Comparison of ENCODE assay signal across 23 cellular contexts in the genomic region with DNA sequence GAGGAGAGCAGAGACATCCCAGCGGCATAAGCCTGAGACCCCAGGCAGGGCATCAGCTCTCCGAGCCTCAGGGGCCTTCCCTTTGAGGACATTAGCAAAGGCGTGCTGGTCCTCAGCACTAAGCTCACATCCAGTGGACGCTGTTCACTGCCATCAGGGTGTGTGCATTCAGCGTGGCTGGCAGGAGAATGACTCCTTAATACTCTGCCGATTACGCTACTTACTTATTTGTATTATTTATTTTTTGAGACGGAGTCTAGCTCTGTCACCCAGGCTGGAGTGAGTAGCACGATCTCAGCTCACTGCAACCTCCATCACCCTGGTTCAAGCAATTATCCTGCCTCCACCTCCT.
A peak's percentile ranks its signal among the peaks of the same experiment; 100 is the strongest.
DNase-seq lines count a peak whose midpoint lies in the region; ATAC-seq and TF ChIP-seq lines count a peak whose summit lies in the region.
"Had no signal": no experiment of that assay in that cellular context is flagged by ENCODE, and none has a peak within 500 bp of the region (broad histone marks: within the 10 kb centered on the region; RNA-seq: fewer than 3 reads in every experiment).

No MANE protein-coding gene starts in this region.

- no peak for TF ChIP-seq CTCF in brain microvascular endothelial cell (IDR thresholded peaks at IDR 0.05; ENCODE audit: low read depth, low read length, missing control alignments)
- no peak for TF ChIP-seq CTCF in heart left ventricle (IDR thresholded peaks at IDR 0.05)
- TF ChIP-seq CTCF in osteocyte (IDR thresholded peaks at IDR 0.05), result no peak
- no peak for TF ChIP-seq CTCF in transverse colon (IDR thresholded peaks at IDR 0.05)
- no peak for TF ChIP-seq CTCF in MCF 10A (IDR thresholded peaks at IDR 0.05; ENCODE audit: unreplicated experiment)

- in situ Hi-C loops in brain microvascular endothelial cell (cut with HindIII; ENCODE audit: low pct_ligation_motif_present, low sequenced_read_pairs), result no loop called here
- in situ Hi-C loops in transverse colon (cut with MboI; ENCODE audit: low pct_ligation_motif_present in 1 of 4, low pct_unique_long_range_greater_than_20kb in 1 of 4, low sequenced_read_pairs in 3 of 4), result no loop called here

- H3K4me1 Mint-ChIP-seq in osteocyte (ENCODE audit: unreplicated experiment) (peaks cover 51% of the 10 kb centered on the region), MCF 10A (ENCODE audit: insufficient read depth, unreplicated experiment) (no peaks in the 10 kb centered on the region)

- no peak for TF ChIP-seq EP300 in transverse colon (IDR thresholded peaks at IDR 0.05; ENCODE audit: low read depth)

- peaks cover 2% of the 10 kb centered on the region for H3K9me3 Mint-ChIP-seq in osteocyte (ENCODE audit: unreplicated experiment)
- no peaks in the 10 kb centered on the region for H3K9me3 Mint-ChIP-seq in MCF 10A (ENCODE audit: unreplicated experiment)

- H3K27ac ChIP-seq in brain microvascular endothelial cell, result peak overlapping the region; percentile 62
- peak overlapping the region in 11 of 12 donors; percentile 36 to 88 (median 67) for H3K27ac ChIP-seq in heart left ventricle
- H3K27ac ChIP-seq in transverse colon, result peak overlapping the region; percentile 44 to 54 (median 50)

- CTCF ChIA-PET in MCF 10A (lab: Yijun Ruan, JAX), result interaction anchor here (0.9 kb wide), 1 partner anchor 36 kb away, joined by 3 read pairs; no protein-coding TSS in a partner anchor

- H3K36me3 Mint-ChIP-seq in osteocyte (ENCODE audit: unreplicated experiment) (no peaks in the 10 kb centered on the region), MCF 10A (ENCODE audit: insufficient read depth, unreplicated experiment) (no peaks in the 10 kb centered on the region)
- H3K36me3 Mint-ChIP-seq: brain had no signal

- H3K27ac Mint-ChIP-seq in osteocyte (ENCODE audit: unreplicated experiment), result peak overlapping the region; percentile 95
- H3K27ac Mint-ChIP-seq in MCF 10A (ENCODE audit: low read depth, unreplicated experiment), result no peak overlapping the region
- H3K27ac Mint-ChIP-seq: activated CD8-positive, alpha-beta T cell treated with anti-CD3 and anti-CD28 coated beads, Interleukin-2, amount 10 ng/mL, durations not matched to agents 7 days and 5 days; activated naive CD8-positive, alpha-beta T cell; brain; stimulated activated naive CD8-positive, alpha-beta T cell treated with anti-CD3 and anti-CD28 coated beads, Interleukin-15, Interleukin-2, amounts not matched to agents 100 ng/mL and 50 ng/mL, for 24 hours had no signal

- H3K27me3 ChIP-seq in brain microvascular endothelial cell (replicated peaks), result no peaks in the 10 kb centered on the region
- H3K27me3 ChIP-seq in heart left ventricle, result no peaks in the 10 kb centered on the region
- peaks cover 4% of the 10 kb centered on the region for H3K27me3 ChIP-seq in transverse colon

- H3K9me3 ChIP-seq in heart left ventricle, result no peaks in the 10 kb centered on the region
- no peaks in the 10 kb centered on the region for H3K9me3 ChIP-seq in transverse colon

- H3K36me3 ChIP-seq in brain microvascular endothelial cell (replicated peaks) (no peaks in the 10 kb centered on the region), heart left ventricle (no peaks in the 10 kb centered on the region), transverse colon (no peaks in the 10 kb centered on the region)

- BruUV-seq in MCF 10A (replicated peaks; lab: Mats Ljungman, UMichigan), result no TSS peak

- H3K4me1 ChIP-seq in heart left ventricle (peaks cover 0 to 22% (median 3%) of the 10 kb centered on the region in 12 donors), transverse colon (no peaks in the 10 kb centered on the region)

- intact Hi-C loops in heart left ventricle (cut with DNase I) (loop anchor here in 2 of 10 donors (5.0 kb wide), 2 partner anchors 32 to 77 kb away; no protein-coding TSS in a partner anchor), transverse colon (cut with DNase I; ENCODE audit: low total_unique reads) (no loop called here), MCF 10A (cut with micrococcal nuclease) (no loop called here)

- no peak for TF ChIP-seq POLR2A in heart left ventricle (IDR thresholded peaks at IDR 0.05)
- no peak for TF ChIP-seq POLR2A in transverse colon (IDR thresholded peaks at IDR 0.05)

- 63 to 82% (median 75%) methylated on average over 9 of the region's 9 CpGs for WGBS in heart left ventricle, 4 donors
- 82 to 93% methylated on average over 4 to 9 of the region's 9 CpGs for WGBS in transverse colon (ENCODE audit: low coverage in 1 of 2), 2 donors

- H3K4me3 ChIP-seq in brain microvascular endothelial cell (ENCODE audit: low read depth, low read length) (peak overlapping the region; percentile 43), heart left ventricle (peak overlapping the region in 10 of 12 donors; percentile 15 to 50 (median 34)), transverse colon (no peak overlapping the region)

- ATAC-seq in heart left ventricle, result peak in 2 of 4 donors; percentile 41 to 44
- ATAC-seq in HG03196 (IDR thresholded peaks at IDR 0.05; ENCODE audit: unreplicated experiment), result no peak
- ATAC-seq: activated CD8-positive, alpha-beta T cell treated with anti-CD3 and anti-CD28 coated beads, Interleukin-2, amount 10 ng/mL, durations not matched to agents 7 days and 5 days had no signal

- H3K4me3 Mint-ChIP-seq in osteocyte (ENCODE audit: unreplicated experiment) (peak overlapping the region; percentile 59), MCF 10A (ENCODE audit: unreplicated experiment) (no peak overlapping the region)
- H3K4me3 Mint-ChIP-seq: activated CD8-positive, alpha-beta T cell treated with anti-CD3 and anti-CD28 coated beads, Interleukin-2, amount 10 ng/mL, durations not matched to agents 7 days and 5 days; activated naive CD8-positive, alpha-beta T cell; brain; neural crest cell; stimulated activated naive CD8-positive, alpha-beta T cell treated with anti-CD3 and anti-CD28 coated beads, Interleukin-15, Interleukin-2, amounts not matched to agents 100 ng/mL and 50 ng/mL, for 24 hours had no signal

- H3K27me3 Mint-ChIP-seq in osteocyte (ENCODE audit: unreplicated experiment), result no peaks in the 10 kb centered on the region
- H3K27me3 Mint-ChIP-seq in MCF 10A (ENCODE audit: insufficient read depth, unreplicated experiment), result no peaks in the 10 kb centered on the region
- H3K27me3 Mint-ChIP-seq: brain had no signal

- DNase-seq in brain microvascular endothelial cell, result no peak
- peak in 1 of 5 donors; percentile 29 for DNase-seq in heart left ventricle
- no peak for DNase-seq in osteocyte (ENCODE audit: extremely low spot score, unreplicated experiment)
- DNase-seq in transverse colon, result no peak
- no peak for DNase-seq in MCF 10A (ENCODE audit: unreplicated experiment)
- no peak for DNase-seq in NCI-H69 (lab: John Stamatoyannopoulos, UW)
- no peak for DNase-seq in stimulated activated CD4-positive, alpha-beta T cell treated with anti-CD3 and anti-CD28 coated beads, Interleukin-2, amount 100 ng/mL, for 24 hours
- DNase-seq: activated CD8-positive, alpha-beta T cell treated with anti-CD3 and anti-CD28 coated beads, Interleukin-2, amount 10 ng/mL, durations not matched to agents 7 days and 5 days; activated T-cell treated with anti-CD3 and anti-CD28 coated beads, Interleukin-2, amount 50 U/mL, for 48 hours; AML-193; Calu3; H7; KBM-7; NCI-H1092; NCI-H2029 treated with DMSO at 0.1 percent for 48 hours; NCI-H446 treated with DMSO at 0.1 percent for 48 hours; stimulated activated CD4-positive, alpha-beta T cell treated with anti-CD3 and anti-CD28 coated beads, Interleukin-1b, Interleukin-23, amount 100 ng/mL, for 48 hours; T-helper 2 cell had no signal

- POLR2A ChIA-PET in MCF 10A (lab: Yijun Ruan, JAX), result interaction anchor here (0.6 to 0.7 kb wide), 2 partner anchors 239 to 240 kb away, joined by 3 read pairs; no protein-coding TSS in a partner anchor

Comparison
In these comparisons a context has a peak if more than half of its experiments do, and no peak if none do; other contexts are left out.
1. H3K4me3 ChIP-seq: peak in brain microvascular endothelial cell (single experiment) and heart left ventricle (10 of 12); none in transverse colon (0 of 4).
2. Peak in every context shown above with its lines, with median percentiles within 50 percentile points of each other: H3K27ac ChIP-seq.